Comparison of ENCODE assay signal across 25 cellular contexts in the genomic region with DNA sequence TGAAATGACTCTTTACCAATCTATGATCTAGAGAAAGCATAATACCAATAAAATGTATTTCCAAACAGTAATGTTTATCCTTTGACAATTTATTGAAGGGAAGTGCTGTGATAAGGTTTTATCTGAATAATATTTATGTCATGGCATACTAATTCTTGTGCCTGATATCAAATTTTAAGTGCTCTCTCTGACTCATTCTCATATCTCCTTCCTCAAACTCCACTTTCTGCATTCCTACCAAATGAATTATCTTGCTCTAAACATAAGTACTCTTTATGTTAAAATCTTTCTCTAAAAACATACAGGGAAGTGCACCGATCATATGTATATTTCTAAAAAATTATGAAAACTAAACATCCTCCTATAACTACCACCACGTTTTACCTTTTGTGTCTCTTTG. TPM values are rescaled to one million over a fixed set of nuclear protein-coding genes. Genes with fewer than 3 reads are reported as not detected.
"Had no signal": no experiment of that assay in that cellular context is flagged by ENCODE, and none has a peak within 500 bp of the region (broad histone marks: within the 10 kb centered on the region; RNA-seq: fewer than 3 reads in every experiment).

No MANE protein-coding gene starts in this region.

- H3K27me3 ChIP-seq: gastrocnemius medialis, heart right ventricle, neutrophil, right lobe of liver, stomach, transverse colon had no signal

- H3K27ac ChIP-seq: coronary artery, gastrocnemius medialis, heart right ventricle, neutrophil, psoas muscle, right lobe of liver, stomach, thoracic aorta, transverse colon had no signal

- H3K4me1 ChIP-seq: gastrocnemius medialis, heart right ventricle, psoas muscle, right lobe of liver, transverse colon had no signal

- ATAC-seq: esophagus mucosa; gastrocnemius medialis; heart right ventricle; naive thymus-derived CD8-positive, alpha-beta T cell; psoas muscle; right lobe of liver had no signal

- DNase-seq: effector CD4-positive, alpha-beta T cell; endodermal cell; gastrocnemius medialis; heart right ventricle; hypothalamus; kidney glomerular epithelial cell; mammary epithelial cell; naive thymus-derived CD8-positive, alpha-beta T cell; psoas muscle; retina; right lobe of liver; stimulated activated CD4-positive, alpha-beta T cell treated with anti-CD3 and anti-CD28 coated beads, Interleukin-2, amount 100 ng/mL, for 24 hours; stimulated activated naive CD4-positive, alpha-beta T cell; stomach; substantia nigra; transverse colon had no signal

RNA-seq across cellular contexts. Expression of gene CYP3A7, which starts 20.8 kb away (rescaled TPM):
- total RNA-seq: dermis microvascular lymphatic vessel endothelial cell; endodermal cell; esophagus mucosa; heart right ventricle; mammary epithelial cell; mesenteric fat pad; mononuclear cell; naive thymus-derived CD8-positive, alpha-beta T cell; osteoblast; psoas muscle; stomach; thoracic aorta had no signal
- polyA plus RNA-seq: heart right ventricle; naive thymus-derived CD8-positive, alpha-beta T cell; neural cell; psoas muscle; stomach had no signal

RNA-seq across cellular contexts. Expression of gene CYP3A5, which starts 34.4 kb away (rescaled TPM):
- total RNA-seq: dermis microvascular lymphatic vessel endothelial cell, heart right ventricle, mammary epithelial cell had no signal
- polyA plus RNA-seq: neural cell had no signal
